Comparison of ENCODE assay signal across 19 cellular contexts in genomic region chr12:90045559-90045958, GRCh38.
DNase-seq lines count a peak whose midpoint lies in the region; ATAC-seq, FAIRE-seq and TF ChIP-seq lines count a peak whose summit lies in the region.
"Had no signal": no experiment of that assay in that cellular context is flagged by ENCODE, and none has a peak within 500 bp of the region (broad histone marks: within the 10 kb centered on the region; RNA-seq: fewer than 3 reads in every experiment).

No MANE protein-coding gene starts in this region.

- H3K9ac ChIP-seq in mammary epithelial cell (ENCODE audit: insufficient read depth, low read length) (no peak overlapping the region), K562 (ENCODE audit: insufficient read depth in 1 of 2, low read depth in 2 of 2, low read length in 2 of 2) (no peak overlapping the region)
- H3K9ac ChIP-seq: BLaER1 had no signal

- DNase-seq in mammary epithelial cell (no peak), MCF 10A (ENCODE audit: unreplicated experiment) (no peak), K562 (ENCODE audit: extremely low read depth in 1 of 4, low spot score in 3 of 4) (no peak), osteoblast (ENCODE audit: insufficient read length, low spot score, missing footprints) (no peak), MG63 (no peak), HK-2 (ENCODE audit: unreplicated experiment) (no peak)
- DNase-seq in stimulated activated naive CD4-positive, alpha-beta T cell treated with Interleukin-2 at 50 U/mL for 16 hours (lab: John Stamatoyannopoulos, UW), result no peak
- DNase-seq: AML-193; Caco-2; CD8-positive, alpha-beta memory T cell; DND-41; GF-D8; HCEC 1CT; HFFc6; KBM-7 had no signal

- H3K36me3 Mint-ChIP-seq in MCF 10A (ENCODE audit: insufficient read depth, unreplicated experiment), result no peaks in the 10 kb centered on the region

- H3K27me3 ChIP-seq in mammary epithelial cell (ENCODE audit: insufficient read depth, low read length) (no peaks in the 10 kb centered on the region), K562 (ENCODE audit: control insufficient read depth in 2 of 2, insufficient read depth in 2 of 2, low read length in 2 of 2) (no peaks in the 10 kb centered on the region), osteoblast (ENCODE audit: insufficient read depth, low read length) (no peaks in the 10 kb centered on the region), MG63 (no peaks in the 10 kb centered on the region)
- H3K27me3 ChIP-seq: BLaER1 had no signal

- H3K4me3 ChIP-seq in mammary epithelial cell (replicated peaks in 1 of 3; ENCODE audit: insufficient read depth in 1 of 3, low read depth in 2 of 3, low read length in 3 of 3) (no peak overlapping the region), K562 (no peak overlapping the region), osteoblast (ENCODE audit: insufficient read depth, low read length) (no peak overlapping the region), MG63 (no peak overlapping the region)
- H3K4me3 ChIP-seq: BLaER1 had no signal

- intact Hi-C loops in mammary epithelial cell (cut with micrococcal nuclease), result no loop called here
- intact Hi-C loops in MCF 10A (cut with micrococcal nuclease), result no loop called here
- intact Hi-C loops in K562 (cut with micrococcal nuclease), result no loop called here

- no peaks in the 10 kb centered on the region for H3K36me3 ChIP-seq in mammary epithelial cell (ENCODE audit: insufficient read depth, low read length)
- no peaks in the 10 kb centered on the region for H3K36me3 ChIP-seq in K562 (ENCODE audit: control insufficient read depth, insufficient read depth, low read length)
- no peaks in the 10 kb centered on the region for H3K36me3 ChIP-seq in osteoblast (ENCODE audit: insufficient read depth, low read length)
- H3K36me3 ChIP-seq in MG63, result no peaks in the 10 kb centered on the region
- H3K36me3 ChIP-seq: BLaER1 had no signal

- no peak for TF ChIP-seq RAD21 in K562 (CRISPR knock-in tag; conservative IDR thresholded peaks at IDR 0.05 in 1 of 2, IDR thresholded peaks at IDR 0.05 in 1 of 2)

- in situ Hi-C loops in mammary epithelial cell (cut with MboI; ENCODE audit: low sequenced_read_pairs in 2 of 2) (no loop called here), K562 (cut with MboI) (no loop called here)

- H3K4me2 ChIP-seq in mammary epithelial cell (ENCODE audit: insufficient read depth, low read depth, low read length) (no peak overlapping the region), K562 (ENCODE audit: insufficient read depth, low read length) (no peak overlapping the region), osteoblast (ENCODE audit: insufficient read depth, low read length) (no peak overlapping the region)
- H3K4me2 ChIP-seq: BLaER1 had no signal

- H4K20me1 ChIP-seq in mammary epithelial cell (ENCODE audit: insufficient read depth, low read length), result no peaks in the 10 kb centered on the region
- no peaks in the 10 kb centered on the region for H4K20me1 ChIP-seq in K562 (replicated peaks; ENCODE audit: control insufficient read depth, insufficient read depth, low read length)
- H4K20me1 ChIP-seq in osteoblast (ENCODE audit: insufficient read depth, low read length), result no peaks in the 10 kb centered on the region
- H4K20me1 ChIP-seq: BLaER1 had no signal

- no peak overlapping the region for H3K4me3 Mint-ChIP-seq in MCF 10A (ENCODE audit: unreplicated experiment)
- H3K4me3 Mint-ChIP-seq: CD8-positive, alpha-beta memory T cell; HFFc6 had no signal

- no peak for ATAC-seq in K562
- no peak for ATAC-seq in HG02678 (IDR thresholded peaks at IDR 0.05; ENCODE audit: unreplicated experiment)

- peaks cover 5% of the 10 kb centered on the region for H3K4me1 Mint-ChIP-seq in MCF 10A (ENCODE audit: insufficient read depth, unreplicated experiment)

- no peaks in the 10 kb centered on the region for H3K9me3 Mint-ChIP-seq in MCF 10A (ENCODE audit: unreplicated experiment)
- H3K9me3 Mint-ChIP-seq: CD8-positive, alpha-beta memory T cell; HFFc6 had no signal

- H3K79me2 ChIP-seq in mammary epithelial cell (ENCODE audit: insufficient read depth, low read length) (no peaks in the 10 kb centered on the region), K562 (ENCODE audit: control insufficient read depth, insufficient read depth, low read length) (no peaks in the 10 kb centered on the region), osteoblast (ENCODE audit: insufficient read depth, low read length) (no peaks in the 10 kb centered on the region)

- TF ChIP-seq EP300 in K562 (IDR thresholded peaks at IDR 0.05; ENCODE audit: low read length), result no peak

- no TSS peak for BruUV-seq in mammary epithelial cell (replicated peaks; lab: Mats Ljungman, UMichigan)
- BruUV-seq in MCF 10A (replicated peaks; lab: Mats Ljungman, UMichigan), result no TSS peak
- no TSS peak for BruUV-seq in K562 (replicated peaks; lab: Mats Ljungman, UMichigan)

- H2AFZ ChIP-seq in mammary epithelial cell (ENCODE audit: low read depth, low read length) (peak overlapping the region; percentile 28), K562 (ENCODE audit: low read depth, low read length) (peak overlapping the region; percentile 61), osteoblast (ENCODE audit: low read length) (peak overlapping the region; percentile 51)

- no peaks in the 10 kb centered on the region for H3K9me1 ChIP-seq in K562 (ENCODE audit: control insufficient read depth, insufficient read depth, low read length)

- CTCF ChIA-PET in mammary epithelial cell (lab: Charles Lee; ENCODE audit: low non-redundant PET), result no interaction called here
- CTCF ChIA-PET in MCF 10A (lab: Yijun Ruan, JAX), result no interaction called here
- CTCF ChIA-PET in K562 (lab: Yijun Ruan, JAX; ENCODE audit: low intra/inter-chr PET ratio), result no interaction called here

- H3K27ac ChIP-seq in mammary epithelial cell (ENCODE audit: insufficient read depth, low read depth, low read length) (no peak overlapping the region), K562 (ENCODE audit: extremely low read depth, low read depth, low read length) (no peak overlapping the region), osteoblast (ENCODE audit: low read depth, low read length) (no peak overlapping the region)
- H3K27ac ChIP-seq: 22Rv1, BLaER1, HL-60 had no signal

- no peaks in the 10 kb centered on the region for H3K9me3 ChIP-seq in mammary epithelial cell (replicated peaks; ENCODE audit: insufficient read depth, low read length)
- H3K9me3 ChIP-seq in K562 (replicated peaks; ENCODE audit: control insufficient read depth, insufficient read depth, low read depth, low read length), result no peaks in the 10 kb centered on the region
- H3K9me3 ChIP-seq in osteoblast (ENCODE audit: low read depth, low read length), result no peaks in the 10 kb centered on the region
- H3K9me3 ChIP-seq in MG63, result no peaks in the 10 kb centered on the region
- H3K9me3 ChIP-seq: BLaER1, Caco-2 had no signal

- TF ChIP-seq POLR2A in K562 (conservative IDR thresholded peaks at IDR 0.05), result no peak

- no peak overlapping the region for H3K27ac Mint-ChIP-seq in MCF 10A (ENCODE audit: low read depth, unreplicated experiment)
- H3K27ac Mint-ChIP-seq: CD8-positive, alpha-beta memory T cell; HFFc6 had no signal

- H3K27me3 Mint-ChIP-seq in MCF 10A (ENCODE audit: insufficient read depth, unreplicated experiment), result no peaks in the 10 kb centered on the region

- H3K4me1 ChIP-seq in mammary epithelial cell (ENCODE audit: insufficient read depth, low read length), result peaks cover 9% of the 10 kb centered on the region
- H3K4me1 ChIP-seq in K562 (replicated peaks in 1 of 2; ENCODE audit: control insufficient read depth in 2 of 2, insufficient read depth in 2 of 2, low read length in 2 of 2), result no peaks in the 10 kb centered on the region; a peak in 1 of 5 replicates
- H3K4me1 ChIP-seq in osteoblast (ENCODE audit: insufficient read depth, low read length), result peaks cover 9% of the 10 kb centered on the region
- H3K4me1 ChIP-seq: BLaER1, Caco-2 had no signal

- TF ChIP-seq CTCF in mammary epithelial cell (conservative IDR thresholded peaks at IDR 0.05 in 1 of 2, IDR thresholded peaks at IDR 0.05 in 1 of 2; ENCODE audit: extremely low read depth in 1 of 2, insufficient read depth in 1 of 2, low read depth in 1 of 2, low read length in 2 of 2), result no peak
- no peak for TF ChIP-seq CTCF in MCF 10A (IDR thresholded peaks at IDR 0.05; ENCODE audit: unreplicated experiment)
- no peak for TF ChIP-seq CTCF in K562 (IDR thresholded peaks at IDR 0.05 in 2 of 3, conservative IDR thresholded peaks at IDR 0.05 in 1 of 3; ENCODE audit: insufficient read depth in 2 of 3, low read depth in 1 of 3, low read length in 3 of 3)
- TF ChIP-seq CTCF in osteoblast (IDR thresholded peaks at IDR 0.05; ENCODE audit: extremely low read depth, low read depth, low read length), result no peak

- POLR2A ChIA-PET in MCF 10A (lab: Yijun Ruan, JAX), result no interaction called here
- POLR2A ChIA-PET in K562 (lab: Yijun Ruan, JAX), result no interaction called here

- dilution Hi-C loops in mammary epithelial cell (cut with HindIII; ENCODE audit: low sequenced_read_pairs), result no loop called here

- no peak for FAIRE-seq in K562 (lab: Jason Lieb, UNC)

TF ChIP-seq in K562, 482 proteins besides CTCF, POLR2A, EP300 and RAD21:
- TF ChIP-seq TRIM28 (IDR thresholded peaks at IDR 0.05), result no peak
- no peak for TF ChIP-seq GABPB2 (CRISPR knock-in tag; conservative IDR thresholded peaks at IDR 0.05)
- no peak for TF ChIP-seq SNIP1 (IDR thresholded peaks at IDR 0.05; ENCODE audit: low read depth)
- TF ChIP-seq TGIF2 (CRISPR knock-in tag; IDR thresholded peaks at IDR 0.05), result no peak
